1 cellular context compared by ENCODE assay signal in genomic region chr16:84183911-84184310, GRCh38.
TF ChIP-seq lines count a peak whose summit lies in the region.

No MANE protein-coding gene starts in this region.

TF ChIP-seq in K562, 482 proteins besides CTCF, POLR2A, EP300 and RAD21:
- no peak for TF ChIP-seq CHCHD3 (CRISPR knock-in tag; IDR thresholded peaks at IDR 0.05)
- no peak for TF ChIP-seq NFIC (IDR thresholded peaks at IDR 0.05)
- no peak for TF ChIP-seq MITF (IDR thresholded peaks at IDR 0.05)
- no peak for TF ChIP-seq SAFB (IDR thresholded peaks at IDR 0.05; ENCODE audit: borderline replicate concordance, low read depth, low read length)
- no peak for TF ChIP-seq ARID1B (IDR thresholded peaks at IDR 0.05)
- no peak for TF ChIP-seq ZNF24 (IDR thresholded peaks at IDR 0.05)
- TF ChIP-seq KHSRP (IDR thresholded peaks at IDR 0.05): no peak
- no peak for TF ChIP-seq HMGXB4 (CRISPR knock-in tag; IDR thresholded peaks at IDR 0.05)
- TF ChIP-seq NRF1 (conservative IDR thresholded peaks at IDR 0.05 in 1 of 2, IDR thresholded peaks at IDR 0.05 in 1 of 2): no peak
- TF ChIP-seq RUNX1 (IDR thresholded peaks at IDR 0.05; ENCODE audit: low read depth): no peak
- TF ChIP-seq PHF8 (IDR thresholded peaks at IDR 0.05; ENCODE audit: borderline replicate concordance, low read length): no peak
- no peak for TF ChIP-seq BMI1 (IDR thresholded peaks at IDR 0.05; ENCODE audit: low read length)
- TF ChIP-seq MYNN (IDR thresholded peaks at IDR 0.05): no peak
- no peak for TF ChIP-seq MYNN (CRISPR knock-in tag; IDR thresholded peaks at IDR 0.05)
- no peak for TF ChIP-seq NFXL1 (CRISPR knock-in tag; IDR thresholded peaks at IDR 0.05)
- no peak for TF ChIP-seq CC2D1A (IDR thresholded peaks at IDR 0.05)
- no peak for TF ChIP-seq TRIM25 (IDR thresholded peaks at IDR 0.05; ENCODE audit: borderline replicate concordance)
- no peak for TF ChIP-seq ZNF449 (CRISPR knock-in tag; IDR thresholded peaks at IDR 0.05)
TF ChIP-seq in K562: peak in this region for 0.
